ENCODE assay signal across 25 cellular contexts in genomic region chr20:15176929-15177328, GRCh38.
"Had no signal": no experiment of that assay in that cellular context is flagged by ENCODE, and none has a peak within 500 bp of the region (broad histone marks: within the 10 kb centered on the region; RNA-seq: fewer than 3 reads in every experiment).

No MANE protein-coding gene starts in this region.

- H3K4me3 Mint-ChIP-seq: activated CD4-positive, alpha-beta memory T cell treated with anti-CD3 and anti-CD28 coated beads for 36 hours; activated CD4-positive, alpha-beta T cell treated with anti-CD3 and anti-CD28 coated beads, Interleukin-2, amount 10 ng/mL, durations not matched to agents 24 days and 14 days; activated T-cell treated with anti-CD3 and anti-CD28 coated beads, Interleukin-2, amount 50 U/mL, for 24 hours; effector memory CD8-positive, alpha-beta T cell; immature natural killer cell; naive thymus-derived CD4-positive, alpha-beta T cell; stimulated activated effector memory CD8-positive, alpha-beta T cell treated with anti-CD3 and anti-CD28 coated beads, Interleukin-12 subunit alpha, Interleukin-12 subunit beta, amount 100 ng/mL, for 72 hours; stimulated activated naive CD8-positive, alpha-beta T cell treated with anti-CD3 and anti-CD28 coated beads, Interleukin-15, amount 100 ng/mL, for 72 hours; T-helper 17 cell had no signal

- H3K27me3 ChIP-seq: tibial artery had no signal

- H3K27ac ChIP-seq: skin epidermis, tibial artery had no signal

- H3K4me1 Mint-ChIP-seq: activated CD4-positive, alpha-beta T cell treated with anti-CD3 and anti-CD28 coated beads, Interleukin-2, amount 10 ng/mL, durations not matched to agents 24 days and 14 days; immature natural killer cell; naive thymus-derived CD4-positive, alpha-beta T cell; stimulated activated effector memory CD8-positive, alpha-beta T cell treated with anti-CD3 and anti-CD28 coated beads, Interleukin-12 subunit alpha, Interleukin-12 subunit beta, amount 100 ng/mL, for 72 hours; stimulated activated naive CD8-positive, alpha-beta T cell treated with anti-CD3 and anti-CD28 coated beads, Interleukin-15, amount 100 ng/mL, for 72 hours; T-helper 17 cell had no signal

- FAIRE-seq: colon had no signal

- H3K4me3 ChIP-seq: skin epidermis, tibial artery had no signal

- DNase-seq: activated CD4-positive, alpha-beta memory T cell treated with anti-CD3 and anti-CD28 coated beads for 36 hours; activated CD4-positive, alpha-beta T cell treated with anti-CD3 and anti-CD28 coated beads, Interleukin-2, amount 10 ng/mL, durations not matched to agents 24 days and 14 days; activated CD4-positive, CD25-positive, alpha-beta regulatory T cell treated with anti-CD3 and anti-CD28 coated beads, Interleukin-2, amount 50 U/mL, for 72 hours; activated CD8-positive, alpha-beta memory T cell treated with anti-CD3 and anti-CD28 coated beads, Interleukin-2, amount 50 U/mL, for 4 hours; activated gamma-delta T cell; activated naive CD4-positive, alpha-beta T cell treated with anti-CD3 and anti-CD28 coated beads, Interleukin-2, amount 50 U/mL, for 16 hours; activated T-cell treated with anti-CD3 and anti-CD28 coated beads, Interleukin-2, amount 50 U/mL, for 24 hours; amniotic stem cell; central memory CD4-positive, alpha-beta T cell; effector memory CD8-positive, alpha-beta T cell; foreskin fibroblast; hippocampal formation; immature natural killer cell; midbrain; stimulated activated CD4-positive, alpha-beta T cell treated with anti-CD3 and anti-CD28 coated beads, Interleukin-12 subunit alpha, Interleukin-12 subunit beta, amount 100 ng/mL, for 4 hours; stimulated activated CD4-positive, alpha-beta T cell treated with anti-CD3 and anti-CD28 coated beads, Interleukin-4, amount 100 ng/mL, for 1 hour; stimulated activated naive CD8-positive, alpha-beta T cell treated with anti-CD3 and anti-CD28 coated beads, Interleukin-15, amount 100 ng/mL, for 72 hours; T-helper 17 cell; T1000; tibial artery had no signal

- H3K36me3 Mint-ChIP-seq: activated CD4-positive, alpha-beta memory T cell treated with anti-CD3 and anti-CD28 coated beads for 36 hours; immature natural killer cell; naive thymus-derived CD4-positive, alpha-beta T cell; stimulated activated effector memory CD8-positive, alpha-beta T cell treated with anti-CD3 and anti-CD28 coated beads, Interleukin-12 subunit alpha, Interleukin-12 subunit beta, amount 100 ng/mL, for 72 hours had no signal

- H3K9me3 Mint-ChIP-seq: activated CD4-positive, alpha-beta T cell treated with anti-CD3 and anti-CD28 coated beads, Interleukin-2, amount 10 ng/mL, durations not matched to agents 24 days and 14 days had no signal

- ATAC-seq: effector memory CD8-positive, alpha-beta T cell; naive thymus-derived CD4-positive, alpha-beta T cell; sciatic nerve; stimulated activated effector memory CD8-positive, alpha-beta T cell treated with anti-CD3 and anti-CD28 coated beads, Interleukin-12 subunit alpha, Interleukin-12 subunit beta, amount 100 ng/mL, for 72 hours; stimulated activated naive CD8-positive, alpha-beta T cell treated with anti-CD3 and anti-CD28 coated beads, Interleukin-15, amount 100 ng/mL, for 72 hours; T-helper 17 cell had no signal

- H3K27ac Mint-ChIP-seq: activated CD4-positive, alpha-beta memory T cell treated with anti-CD3 and anti-CD28 coated beads for 36 hours; activated CD4-positive, alpha-beta T cell treated with anti-CD3 and anti-CD28 coated beads, Interleukin-2, amount 10 ng/mL, durations not matched to agents 24 days and 14 days; activated T-cell treated with anti-CD3 and anti-CD28 coated beads, Interleukin-2, amount 50 U/mL, for 24 hours; effector memory CD8-positive, alpha-beta T cell; immature natural killer cell; naive thymus-derived CD4-positive, alpha-beta T cell; stimulated activated effector memory CD8-positive, alpha-beta T cell treated with anti-CD3 and anti-CD28 coated beads, Interleukin-12 subunit alpha, Interleukin-12 subunit beta, amount 100 ng/mL, for 72 hours; stimulated activated naive CD8-positive, alpha-beta T cell treated with anti-CD3 and anti-CD28 coated beads, Interleukin-15, amount 100 ng/mL, for 72 hours; T-helper 17 cell had no signal

- H3K36me3 ChIP-seq: tibial artery had no signal

- H3K27me3 Mint-ChIP-seq: activated CD4-positive, alpha-beta memory T cell treated with anti-CD3 and anti-CD28 coated beads for 36 hours; activated CD4-positive, alpha-beta T cell treated with anti-CD3 and anti-CD28 coated beads, Interleukin-2, amount 10 ng/mL, durations not matched to agents 24 days and 14 days; activated T-cell treated with anti-CD3 and anti-CD28 coated beads, Interleukin-2, amount 50 U/mL, for 24 hours; effector memory CD8-positive, alpha-beta T cell; naive thymus-derived CD4-positive, alpha-beta T cell; stimulated activated naive CD8-positive, alpha-beta T cell treated with anti-CD3 and anti-CD28 coated beads, Interleukin-15, amount 100 ng/mL, for 72 hours; T-helper 17 cell had no signal
